20 cellular contexts compared by ENCODE assay signal in the genomic region with DNA sequence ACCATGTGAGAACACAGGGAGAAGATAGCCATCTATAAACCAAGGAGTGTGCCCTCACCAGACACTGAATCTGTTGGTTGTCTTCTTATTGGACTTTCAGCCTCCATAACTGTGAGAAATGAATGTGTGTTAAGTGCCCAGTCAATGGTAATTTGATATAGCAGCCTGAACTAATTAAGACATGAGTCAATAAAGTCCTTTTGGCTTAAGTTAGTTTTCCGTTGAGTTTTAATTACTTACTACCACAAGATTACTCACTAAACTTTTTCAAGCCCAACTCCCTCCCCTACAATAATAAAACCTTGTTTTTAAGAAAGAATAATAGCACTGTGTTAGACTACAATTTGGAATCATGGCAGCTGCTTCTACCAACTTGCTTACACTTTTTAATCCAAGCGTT.
DNase-seq lines count a peak whose midpoint lies in the region; TF ChIP-seq lines count a peak whose summit lies in the region.
"Had no signal": no experiment of that assay in that cellular context is flagged by ENCODE, and none has a peak within 500 bp of the region (broad histone marks: within the 10 kb centered on the region; RNA-seq: fewer than 3 reads in every experiment).

No MANE protein-coding gene starts in this region.

- H3K4me2 ChIP-seq in neuronal stem cell (ENCODE audit: insufficient read depth, low read length, poor library complexity, severe bottlenecking), result no peak overlapping the region
- H3K4me2 ChIP-seq: PC-9 had no signal

- H3K23ac ChIP-seq in neuronal stem cell (ENCODE audit: low read depth, low read length, poor library complexity), result no peak overlapping the region

- H2BK120ac ChIP-seq in neuronal stem cell (ENCODE audit: low read depth, low read length), result no peak overlapping the region

- peaks cover 0 to 3% of the 10 kb centered on the region in 2 donors for H3K4me1 ChIP-seq in neuronal stem cell (ENCODE audit: control insufficient read depth in 2 of 2, insufficient read depth in 1 of 2, low read depth in 1 of 2, low read length in 2 of 2)

- DNase-seq in AG10803 (ENCODE audit: low read depth), result peak; percentile 38
- peak; percentile 13 for DNase-seq in BJ (ENCODE audit: low read depth)
- peak; percentile 57 for DNase-seq in NCI-H69 (lab: John Stamatoyannopoulos, UW)
- DNase-seq in renal cortical epithelial cell (ENCODE audit: low read depth), result peak; percentile 39
- no peak for DNase-seq in activated naive CD4-positive, alpha-beta T cell (lab: John Stamatoyannopoulos, UW)
- no peak for DNase-seq in neuronal stem cell (ENCODE audit: low spot score)
- DNase-seq in Kasumi-1 (lab: John Stamatoyannopoulos, UW), result no peak
- DNase-seq: CD8-positive, alpha-beta memory T cell; DMS 273 treated with DMSO at 0.1 percent for 48 hours; DMS79; GF-D8; GOT3; HCEC 1CT; NCI-H1092; NCI-H1436 treated with DMSO at 0.1 percent for 48 hours; NCI-H187 treated with DMSO at 0.1 percent for 48 hours; NCI-H446; PC-9 had no signal

- POLR2A ChIA-PET in BJ (lab: Charles Lee), result no interaction called here

- H2BK15ac ChIP-seq in neuronal stem cell (ENCODE audit: low read length), result no peak overlapping the region

- no peaks in the 10 kb centered on the region for H3K79me1 ChIP-seq in neuronal stem cell (ENCODE audit: low read depth, low read length)

- CTCF ChIA-PET in BJ (lab: Yijun Ruan, JAX), result no interaction called here

- H3K27ac ChIP-seq in neuronal stem cell (replicated peaks; ENCODE audit: low read length), result no peak overlapping the region
- H3K27ac ChIP-seq: HL-60, PC-9, SJCRH30 had no signal

- H3K18ac ChIP-seq in neuronal stem cell (ENCODE audit: low read length), result no peak overlapping the region

- no peak overlapping the region for H4K91ac ChIP-seq in neuronal stem cell (ENCODE audit: low read depth, low read length, poor library complexity)

- no peak overlapping the region for H2BK5ac ChIP-seq in neuronal stem cell (ENCODE audit: low read length)

- no peak overlapping the region for H3K9ac ChIP-seq in neuronal stem cell (ENCODE audit: low read depth, low read length, poor library complexity)

- no peak overlapping the region for H2AFZ ChIP-seq in neuronal stem cell (ENCODE audit: low read length)
- H2AFZ ChIP-seq: PC-9 had no signal

- TF ChIP-seq CTCF in AG10803 (conservative IDR thresholded peaks at IDR 0.05; ENCODE audit: low read length) (no peak), BJ (IDR thresholded peaks at IDR 0.05; ENCODE audit: insufficient read depth, low read depth, low read length) (no peak)

- H3K9me3 ChIP-seq in neuronal stem cell (replicated peaks in 1 of 2; ENCODE audit: control insufficient read depth in 2 of 2, insufficient read depth in 1 of 2, low read depth in 1 of 2, low read length in 2 of 2), result no peaks in the 10 kb centered on the region
- H3K9me3 ChIP-seq: SJCRH30 had no signal

- no peak overlapping the region for H3K4ac ChIP-seq in neuronal stem cell (ENCODE audit: low read length)

- H2AK5ac ChIP-seq in neuronal stem cell (ENCODE audit: low read depth, low read length), result no peak overlapping the region

- H3K27me3 ChIP-seq in BJ (ENCODE audit: control insufficient read depth, insufficient read depth, low read length) (no peaks in the 10 kb centered on the region), neuronal stem cell (ENCODE audit: control insufficient read depth in 3 of 3, insufficient read depth in 3 of 3, low read depth in 1 of 3, low read length in 3 of 3) (no peaks in the 10 kb centered on the region)
- H3K27me3 ChIP-seq: SJCRH30 had no signal

- no peak overlapping the region for H2BK12ac ChIP-seq in neuronal stem cell (ENCODE audit: low read length)

- no peak overlapping the region for H3K14ac ChIP-seq in neuronal stem cell (ENCODE audit: low read length)

- no peak overlapping the region for H3K4me3 ChIP-seq in AG10803 (ENCODE audit: low read length)
- no peak overlapping the region for H3K4me3 ChIP-seq in BJ (ENCODE audit: low read depth, low read length)
- no peak overlapping the region for H3K4me3 ChIP-seq in neuronal stem cell (ENCODE audit: low read length in 2 of 2)
- H3K4me3 ChIP-seq: PC-9, SJCRH30 had no signal

- no peaks in the 10 kb centered on the region for H3K36me3 ChIP-seq in BJ (ENCODE audit: control insufficient read depth, insufficient read depth, low read length)
- H3K36me3 ChIP-seq in neuronal stem cell (replicated peaks in 1 of 2; ENCODE audit: control insufficient read depth in 2 of 2, insufficient read depth in 2 of 2, low read length in 2 of 2), result no peaks in the 10 kb centered on the region
- H3K36me3 ChIP-seq: SJCRH30 had no signal

- no peak overlapping the region for H4K8ac ChIP-seq in neuronal stem cell (ENCODE audit: low read depth, low read length)

- no CpG with 5 or more reads among the region's 2 CpGs for WGBS in neuronal stem cell (ENCODE audit: extremely low coverage in 2 of 2, insufficient read length in 2 of 2, insufficient replicate concordance in 1 of 2), 2 donors

Comparison
In these comparisons a context has a peak if more than half of its experiments do, and no peak if none do; other contexts are left out.
1. DNase-seq: peak in AG10803 (single experiment), BJ (single experiment), NCI-H69 (single experiment) and renal cortical epithelial cell (single experiment); none in activated naive CD4-positive, alpha-beta T cell (0 of 4), neuronal stem cell (single experiment) and Kasumi-1 (0 of 2).